Comparison of ENCODE assay signal across 12 cellular contexts in genomic region chr10:67665491-67665890, GRCh38. TPM values are rescaled to one million over a fixed set of nuclear protein-coding genes. Genes with fewer than 3 reads are reported as not detected.
A peak's percentile ranks its signal among the peaks of the same experiment; 100 is the strongest.
DNase-seq lines count a peak whose midpoint lies in the region; ATAC-seq, FAIRE-seq and TF ChIP-seq lines count a peak whose summit lies in the region.
"Had no signal": no experiment of that assay in that cellular context is flagged by ENCODE, and none has a peak within 500 bp of the region (broad histone marks: within the 10 kb centered on the region; RNA-seq: fewer than 3 reads in every experiment).

No MANE protein-coding gene starts in this region.

- DNase-seq in NCI-H460 (ENCODE audit: extremely low read depth, low read depth) (peak; percentile 86), astrocyte (ENCODE audit: low read depth) (no peak), iPS-NIHi11 (ENCODE audit: low spot score) (peak; percentile 37), superior temporal gyrus (ENCODE audit: extremely low spot score) (peak; percentile 96), NCI-H1436 treated with DMSO at 0.1 percent for 48 hours (lab: John Stamatoyannopoulos, UW) (no peak), CD1c-positive myeloid dendritic cell (ENCODE audit: extremely low spot score) (no peak)
- DNase-seq: activated CD4-positive, alpha-beta T cell treated with anti-CD3 and anti-CD28 coated beads, Interleukin-2, amount 50 U/mL, for 4 hours; stimulated activated CD4-positive, alpha-beta T cell treated with anti-CD3 and anti-CD28 coated beads, Interleukin-4, amount 100 ng/mL, for 4 hours had no signal

- H3K27me3 ChIP-seq in astrocyte (ENCODE audit: insufficient read depth, low read length) = no peaks in the 10 kb centered on the region
- H3K27me3 ChIP-seq: suprapubic skin had no signal

- peak overlapping the region; percentile 75 for H3K27ac Mint-ChIP-seq in astrocyte (ENCODE audit: unreplicated experiment)
- H3K27ac Mint-ChIP-seq: activated naive CD4-positive, alpha-beta T cell treated with anti-CD3 and anti-CD28 coated beads, Interleukin-2, amount 50 U/mL, for 24 hours had no signal

- peaks cover 14% of the 10 kb centered on the region for H3K4me1 Mint-ChIP-seq in astrocyte (ENCODE audit: low read depth, unreplicated experiment)
- H3K4me1 Mint-ChIP-seq: activated naive CD4-positive, alpha-beta T cell treated with anti-CD3 and anti-CD28 coated beads, Interleukin-2, amount 50 U/mL, for 24 hours had no signal

- TF ChIP-seq CTCF in astrocyte (IDR thresholded peaks at IDR 0.05; ENCODE audit: insufficient read depth, low read depth, low read length) = no peak

- no peak overlapping the region for H3K9ac ChIP-seq in astrocyte (ENCODE audit: low read length)

- no peak overlapping the region for H3K27ac ChIP-seq in astrocyte (ENCODE audit: low read depth, low read length)
- H3K27ac ChIP-seq: suprapubic skin had no signal

- no peak overlapping the region for H3K4me3 ChIP-seq in astrocyte (ENCODE audit: insufficient read depth, low read depth, low read length)
- H3K4me3 ChIP-seq: suprapubic skin had no signal

- H3K27me3 Mint-ChIP-seq in astrocyte (ENCODE audit: low read depth, unreplicated experiment) = no peaks in the 10 kb centered on the region
- H3K27me3 Mint-ChIP-seq: activated naive CD4-positive, alpha-beta T cell treated with anti-CD3 and anti-CD28 coated beads, Interleukin-2, amount 50 U/mL, for 24 hours had no signal

- H3K36me3 Mint-ChIP-seq in astrocyte (ENCODE audit: low read depth, unreplicated experiment) = no peaks in the 10 kb centered on the region
- H3K36me3 Mint-ChIP-seq: activated naive CD4-positive, alpha-beta T cell treated with anti-CD3 and anti-CD28 coated beads, Interleukin-2, amount 50 U/mL, for 24 hours had no signal

- H3K4me3 Mint-ChIP-seq in astrocyte (ENCODE audit: unreplicated experiment) = peak overlapping the region; percentile 31
- H3K4me3 Mint-ChIP-seq: activated naive CD4-positive, alpha-beta T cell treated with anti-CD3 and anti-CD28 coated beads, Interleukin-2, amount 50 U/mL, for 24 hours had no signal

- no peaks in the 10 kb centered on the region for H3K9me3 ChIP-seq in astrocyte (ENCODE audit: insufficient read depth, low read depth, low read length)
- H3K9me3 ChIP-seq: suprapubic skin had no signal

- no peak overlapping the region for H3K4me2 ChIP-seq in astrocyte (ENCODE audit: low read length)

- H3K36me3 ChIP-seq in astrocyte (ENCODE audit: insufficient read depth, low read length) = no peaks in the 10 kb centered on the region
- H3K36me3 ChIP-seq: suprapubic skin had no signal

- no peaks in the 10 kb centered on the region for H3K79me2 ChIP-seq in astrocyte (ENCODE audit: insufficient read depth, low read length)

- ATAC-seq in HG03196 (IDR thresholded peaks at IDR 0.05; ENCODE audit: unreplicated experiment) = no peak

- no peak overlapping the region for H2AFZ ChIP-seq in astrocyte (ENCODE audit: low read depth, low read length)

- no peaks in the 10 kb centered on the region for H4K20me1 ChIP-seq in astrocyte (ENCODE audit: insufficient read depth, low read length)

- H3K9me3 Mint-ChIP-seq in astrocyte (ENCODE audit: unreplicated experiment) = no peaks in the 10 kb centered on the region
- H3K9me3 Mint-ChIP-seq: activated naive CD4-positive, alpha-beta T cell treated with anti-CD3 and anti-CD28 coated beads, Interleukin-2, amount 50 U/mL, for 24 hours had no signal

- FAIRE-seq in astrocyte (lab: Jason Lieb, UNC) = no peak
- FAIRE-seq: endometrium had no signal

- no peaks in the 10 kb centered on the region for H3K4me1 ChIP-seq in astrocyte (ENCODE audit: insufficient read depth, low read length)
- H3K4me1 ChIP-seq: suprapubic skin had no signal

RNA-seq across cellular contexts. Expression of gene CTNNA3, which starts 30.5 kb away (rescaled TPM):
- 0.23 and 0.47 TPM in 2 replicates for total RNA-seq in NCI-H460 (2014; rRNA removed; shearing (Covaris generic))
- not detected in 2 replicates for polyA plus RNA-seq in NCI-H460 (2014; cell fraction: nucleus; rRNA removed)
- total RNA-seq in astrocyte = 0.73 and 0.75 TPM in 2 replicates

Comparison
In these comparisons a context has a peak if more than half of its experiments do, and no peak if none do; other contexts are left out.
1. DNase-seq: peak in NCI-H460 (single experiment), iPS-NIHi11 (single experiment) and superior temporal gyrus (single experiment); none in astrocyte (single experiment), NCI-H1436 treated with DMSO at 0.1 percent for 48 hours (single experiment) and CD1c-positive myeloid dendritic cell (single experiment).